ENCODE assay signal across 11 cellular contexts in the genomic region with DNA sequence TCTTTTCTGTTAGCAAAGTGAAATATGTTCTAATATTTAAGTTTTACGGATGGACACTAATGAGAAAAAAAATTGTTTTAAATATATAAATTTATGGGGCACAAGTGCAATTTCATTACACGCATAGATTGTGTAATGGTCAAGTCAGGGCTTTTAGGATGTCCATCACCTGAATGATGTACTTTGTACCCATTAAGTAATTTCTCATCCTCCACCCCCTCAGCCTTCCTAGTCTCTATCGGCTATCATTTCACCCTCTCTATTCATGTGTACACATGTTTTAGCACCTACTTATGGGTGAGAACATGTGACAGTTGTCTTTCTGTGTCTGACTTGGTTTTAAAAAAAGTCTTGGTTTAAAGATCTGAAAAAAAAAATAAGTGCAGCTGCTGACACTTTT.
"Had no signal": no experiment of that assay in that cellular context is flagged by ENCODE, and none has a peak within 500 bp of the region (broad histone marks: within the 10 kb centered on the region; RNA-seq: fewer than 3 reads in every experiment).

No MANE protein-coding gene starts in this region.

- DNase-seq: GM23248, GOT3, H7, H9, HCEC 1CT, HFFc6 had no signal

- ATAC-seq: GM23338, HCT116 had no signal

- H3K4me3 Mint-ChIP-seq: GM23338, H9, HFFc6 had no signal

- H3K36me3 ChIP-seq: HAP-1 had no signal

- H3K4me1 ChIP-seq: HAP-1 had no signal

- H3K9me3 Mint-ChIP-seq: GM23338, H9, HFFc6 had no signal

- H3K4me3 ChIP-seq: GM23248, GM23338, HAP-1 had no signal

- FAIRE-seq: H1, H54 had no signal

- H3K27ac ChIP-seq: GM23248 had no signal

- H3K27ac Mint-ChIP-seq: GM23338, H9, HFFc6 had no signal

- H3K9me3 ChIP-seq: HAP-1 had no signal

- H2AFZ ChIP-seq: GM23248, GM23338 had no signal

- H3K4me2 ChIP-seq: GM23338 had no signal

- H3K9ac ChIP-seq: GM23248 had no signal
